ENCODE assay signal across 27 cellular contexts in the genomic region with DNA sequence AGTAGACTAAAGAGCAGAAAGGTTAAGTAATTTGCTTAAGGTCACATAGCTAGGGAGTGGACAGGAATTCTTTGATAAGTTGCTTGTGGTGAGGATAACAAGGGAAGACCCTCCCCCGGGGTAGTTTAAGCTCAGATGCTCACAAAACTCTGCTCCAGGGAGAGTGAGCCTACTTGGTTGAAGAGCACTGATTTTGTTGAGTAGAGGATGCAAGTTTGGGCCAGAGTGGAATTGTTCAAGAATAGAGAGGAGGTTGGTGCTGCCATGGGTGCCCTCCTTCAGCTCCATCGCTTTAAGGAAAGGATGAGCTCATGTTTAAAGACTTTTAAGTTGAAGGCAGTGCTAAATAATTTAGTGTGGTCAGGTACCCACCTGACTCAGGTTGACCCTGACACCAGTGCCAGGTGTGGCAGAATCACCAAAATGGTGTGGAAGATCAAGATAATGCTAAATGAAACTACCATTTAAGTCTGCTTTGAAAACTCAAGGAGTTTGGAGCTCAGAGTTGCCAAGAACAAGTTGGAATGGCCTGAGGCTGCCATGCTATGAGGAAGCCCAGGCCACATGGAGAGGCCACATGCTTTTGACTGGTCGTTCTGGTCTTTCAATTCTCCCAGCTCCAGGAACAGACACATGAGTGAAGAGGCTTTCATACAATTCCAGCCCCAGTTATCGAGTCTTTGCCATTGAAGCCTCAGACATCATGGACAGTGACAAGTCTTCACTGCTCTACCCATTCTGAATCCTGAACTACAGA. TPM values are rescaled to one million over a fixed set of nuclear protein-coding genes. Genes with fewer than 3 reads are reported as not detected.
A peak's percentile ranks its signal among the peaks of the same experiment; 100 is the strongest.
DNase-seq lines count a peak whose midpoint lies in the region; ATAC-seq, FAIRE-seq and TF ChIP-seq lines count a peak whose summit lies in the region.
"Had no signal": no experiment of that assay in that cellular context is flagged by ENCODE, and none has a peak within 500 bp of the region (broad histone marks: within the 10 kb centered on the region; RNA-seq: fewer than 3 reads in every experiment).

No MANE protein-coding gene starts in this region.

- DNase-seq in A549 (ENCODE audit: low read depth in 1 of 2, low spot score in 1 of 2), result no peak
- DNase-seq in ELF-1 (ENCODE audit: low read depth, low spot score), result peak; percentile 63
- DNase-seq in GM12878 (ENCODE audit: low read depth, low spot score), result no peak
- DNase-seq in glutamatergic neuron, result no peak
- no peak for DNase-seq in osteoblast (ENCODE audit: insufficient read length, low spot score, missing footprints)
- no peak for DNase-seq in HFFc6
- DNase-seq: ACHN; BE2C; C1 segment of cervical spinal cord; Calu3; CD4-positive, alpha-beta memory T cell; CD4-positive, CD25-positive, alpha-beta regulatory T cell; CD8-positive, alpha-beta memory T cell; COR-L47; DMS79 treated with DMSO at 0.1 percent for 48 hours; GDM1 had no signal

- H3K4me1 Mint-ChIP-seq in glutamatergic neuron (ENCODE audit: low read depth, unreplicated experiment) (no peaks in the 10 kb centered on the region), HFFc6 (ENCODE audit: low read depth) (peaks cover 17% of the 10 kb centered on the region)
- H3K4me1 Mint-ChIP-seq: CD4-positive, alpha-beta memory T cell; CD4-positive, CD25-positive, alpha-beta regulatory T cell; CD8-positive, alpha-beta memory T cell had no signal

- TF ChIP-seq POLR2A in A549 (IDR thresholded peaks at IDR 0.05; ENCODE audit: low read length) (no peak), GM12878 (IDR thresholded peaks at IDR 0.05; ENCODE audit: low read depth, low read length) (no peak)

- FAIRE-seq in A549 (lab: Jason Lieb, UNC) (peak; percentile 39), GM12878 (lab: Jason Lieb, UNC) (peak; percentile 71)
- FAIRE-seq: D721Med, GM12891, GM19239 had no signal

- H3K27ac Mint-ChIP-seq in glutamatergic neuron (ENCODE audit: unreplicated experiment) (no peak overlapping the region), HFFc6 (no peak overlapping the region)
- H3K27ac Mint-ChIP-seq: CD14-positive monocyte; CD4-positive, CD25-positive, alpha-beta regulatory T cell; CD8-positive, alpha-beta memory T cell had no signal

- H3K9ac ChIP-seq in GM12878 (ENCODE audit: control insufficient read depth, insufficient read depth, low read length), result no peak overlapping the region
- H3K9ac ChIP-seq: BLaER1 had no signal

- TF ChIP-seq CTCF in A549 (IDR thresholded peaks at IDR 0.05) (no peak), GM12878 (IDR thresholded peaks at IDR 0.05 in 2 of 3, conservative IDR thresholded peaks at IDR 0.05 in 1 of 3; ENCODE audit: control insufficient read depth in 2 of 3, extremely low read depth in 1 of 3, insufficient read depth in 1 of 3, low read depth in 3 of 3, low read length in 3 of 3) (no peak), glutamatergic neuron (IDR thresholded peaks at IDR 0.05; ENCODE audit: partially characterized antibody, unreplicated experiment) (no peak), osteoblast (IDR thresholded peaks at IDR 0.05; ENCODE audit: extremely low read depth, low read depth, low read length) (no peak), HFFc6 (IDR thresholded peaks at IDR 0.05) (no peak)

- H3K4me1 ChIP-seq in A549 (no peaks in the 10 kb centered on the region), GM12878 (ENCODE audit: control insufficient read depth, insufficient read depth, low read length) (peaks cover 6% of the 10 kb centered on the region; the same call in 1 of the 2 replicates), osteoblast (ENCODE audit: insufficient read depth, low read length) (no peaks in the 10 kb centered on the region)
- H3K4me1 ChIP-seq: BE2C had no signal

- H3K27me3 Mint-ChIP-seq in glutamatergic neuron (ENCODE audit: unreplicated experiment), result peaks cover 3% of the 10 kb centered on the region
- H3K27me3 Mint-ChIP-seq in HFFc6 (ENCODE audit: insufficient read depth), result peaks cover 32% of the 10 kb centered on the region

- WGBS in A549 (ENCODE audit: missing lambda C conversion rate), result 3% methylated on average over 4 of the region's 4 CpGs
- 15% methylated on average over 4 of the region's 4 CpGs for WGBS in GM12878 (ENCODE audit: insufficient coverage, insufficient replicate concordance, low lambda C conversion rate, missing lambda C conversion rate)

- TF ChIP-seq EP300 in A549 (IDR thresholded peaks at IDR 0.05), result no peak
- TF ChIP-seq EP300 in GM12878 (IDR thresholded peaks at IDR 0.05; ENCODE audit: borderline replicate concordance in 1 of 2, control insufficient read depth in 1 of 2, low read depth in 2 of 2, low read length in 2 of 2), result no peak

- peaks cover 3% of the 10 kb centered on the region for H3K9me3 Mint-ChIP-seq in glutamatergic neuron (ENCODE audit: unreplicated experiment)
- H3K9me3 Mint-ChIP-seq in HFFc6, result peaks cover 11% of the 10 kb centered on the region

- H3K4me3 Mint-ChIP-seq in glutamatergic neuron (ENCODE audit: unreplicated experiment) (peak overlapping the region; percentile 10), HFFc6 (no peak overlapping the region)
- H3K4me3 Mint-ChIP-seq: CD14-positive monocyte; CD4-positive, alpha-beta memory T cell; CD4-positive, CD25-positive, alpha-beta regulatory T cell; CD8-positive, alpha-beta memory T cell had no signal

- no TSS peak for BruUV-seq in GM12878 (replicated peaks; lab: Mats Ljungman, UMichigan)

- H4K20me1 ChIP-seq in GM12878 (ENCODE audit: control insufficient read depth, insufficient read depth) (no peaks in the 10 kb centered on the region), osteoblast (ENCODE audit: insufficient read depth, low read length) (peaks cover 2% of the 10 kb centered on the region)
- H4K20me1 ChIP-seq: BLaER1 had no signal

- H3K27me3 ChIP-seq in GM12878 (replicated peaks in 1 of 2; ENCODE audit: control insufficient read depth in 2 of 2, insufficient read depth in 2 of 2, low read length in 1 of 2) (peaks cover 2 to 6% of the 10 kb centered on the region in 2 experiments; a peak in 2 of 4 replicates), osteoblast (ENCODE audit: insufficient read depth, low read length) (peaks cover 11% of the 10 kb centered on the region)
- H3K27me3 ChIP-seq: BE2C had no signal

- H3K36me3 Mint-ChIP-seq in glutamatergic neuron (ENCODE audit: unreplicated experiment), result peaks cover 17% of the 10 kb centered on the region
- H3K36me3 Mint-ChIP-seq in HFFc6 (ENCODE audit: low read depth), result peaks cover 4% of the 10 kb centered on the region
- H3K36me3 Mint-ChIP-seq: CD14-positive monocyte; CD4-positive, alpha-beta memory T cell; CD4-positive, CD25-positive, alpha-beta regulatory T cell had no signal

- H3K4me2 ChIP-seq in A549 (no peak overlapping the region), GM12878 (ENCODE audit: control insufficient read depth, insufficient read depth) (no peak overlapping the region), osteoblast (ENCODE audit: insufficient read depth, low read length) (no peak overlapping the region)
- H3K4me2 ChIP-seq: BLaER1 had no signal

- POLR2A ChIA-PET in A549 (lab: Yijun Ruan, JAX) (no interaction called here), GM12878 (lab: Charles Lee) (no interaction called here)

- H3K27ac ChIP-seq in A549 (no peak overlapping the region), GM12878 (ENCODE audit: control insufficient read depth, insufficient read depth) (no peak overlapping the region), osteoblast (ENCODE audit: low read depth, low read length) (no peak overlapping the region)
- H3K27ac ChIP-seq: 22Rv1, BLaER1 had no signal

- H3K36me3 ChIP-seq in GM12878 (ENCODE audit: control insufficient read depth in 2 of 2, insufficient read depth in 2 of 2, low read length in 1 of 2), result no peaks in the 10 kb centered on the region
- H3K36me3 ChIP-seq in osteoblast (ENCODE audit: insufficient read depth, low read length), result no peaks in the 10 kb centered on the region
- H3K36me3 ChIP-seq: BE2C, BLaER1 had no signal

- SMC1A ChIA-PET in GM12878 (lab: Charles Lee; ENCODE audit: uncharacterized antibody, unreplicated experiment), result interaction anchor here (0.8 to 2.1 kb wide), 4 partner anchors 12 to 280 kb away, joined by 3 to 4 read pairs (median 4); no protein-coding TSS in a partner anchor

- RAD21 ChIA-PET in GM12878 (lab: Charles Lee; ENCODE audit: unreplicated experiment), result interaction anchor here (1.2 kb wide), 1 partner anchor 9 kb away, joined by 3 read pairs; no protein-coding TSS in a partner anchor

- H2AFZ ChIP-seq in GM12878 (ENCODE audit: control insufficient read depth, low read depth, low read length) (no peak overlapping the region), osteoblast (ENCODE audit: low read length) (no peak overlapping the region)

- intact Hi-C loops in GM12878 (cut with micrococcal nuclease; ENCODE audit: unreplicated experiment), result no loop called here

- no peak for TF ChIP-seq RAD21 in A549 (conservative IDR thresholded peaks at IDR 0.05 in 1 of 2, IDR thresholded peaks at IDR 0.05 in 1 of 2)
- no peak for TF ChIP-seq RAD21 in GM12878 (IDR thresholded peaks at IDR 0.05; ENCODE audit: insufficient read depth, low read depth, low read length)

- ATAC-seq in A549 (no peak), GM12878 (no peak), HG02623 (IDR thresholded peaks at IDR 0.05; ENCODE audit: unreplicated experiment) (no peak), GM21390 (IDR thresholded peaks at IDR 0.05; ENCODE audit: unreplicated experiment) (no peak)

- in situ Hi-C loops in GM12878 (cut with MboI), result no loop called here

- CTCF ChIA-PET in A549 (lab: Yijun Ruan, JAX), result interaction anchor here (0.6 to 5.2 kb wide), 12 partner anchors 11 to 344 kb away, joined by 3 to 43 read pairs (median 4); no protein-coding TSS in a partner anchor
- CTCF ChIA-PET in GM12878 (lab: Yijun Ruan, JAX), result interaction anchor here (1.2 to 3.2 kb wide), 3 partner anchors 10 to 56 kb away, joined by 3 to 12 read pairs (median 3); no protein-coding TSS in a partner anchor

- H3K4me3 ChIP-seq in A549 (no peak overlapping the region), GM12878 (no peak overlapping the region), osteoblast (ENCODE audit: insufficient read depth, low read length) (no peak overlapping the region)
- H3K4me3 ChIP-seq: BLaER1 had no signal

- no peaks in the 10 kb centered on the region for H3K79me2 ChIP-seq in GM12878 (ENCODE audit: control insufficient read depth, insufficient read depth, low read length)
- H3K79me2 ChIP-seq in osteoblast (ENCODE audit: insufficient read depth, low read length), result no peaks in the 10 kb centered on the region

- H3K9me3 ChIP-seq in A549, result peaks cover 13% of the 10 kb centered on the region
- peaks cover 4% of the 10 kb centered on the region for H3K9me3 ChIP-seq in GM12878 (replicated peaks; ENCODE audit: control insufficient read depth, insufficient read depth, low read length)
- peaks cover 4% of the 10 kb centered on the region for H3K9me3 ChIP-seq in osteoblast (ENCODE audit: low read depth, low read length)
- H3K9me3 ChIP-seq: BE2C had no signal

RNA-seq across cellular contexts. Expression of a gene that starts 8.0 kb away (rescaled TPM):
- polyA plus RNA-seq in A549 (2011; rRNA removed) (not detected in 2 replicates), A549 (2017; fragmentation: RNase III; extraction: RNeasy Plus Mini Kit Qiagen cat#74134 plus additional on column Dnase treatment) (not detected in 3 replicates), GM12878 (2011; rRNA removed) (0.08 TPM in 1 of 2 replicates, not detected in the other), GM12878 (2014; fragmentation: Illumina TruSeq; extraction: Trizol) (not detected in 2 replicates), GM12878 (2014; fragmentation: Nextera tagmentation; extraction: Ambion mirVana) (not detected), GM12878 (2014; rRNA removed) (not detected in 2 replicates), GM12878 (2016; fragmentation: Nextera tagmentation; extraction: Ambion mirVana) (not detected)
- polyA plus RNA-seq in A549 (2012; cell fraction: cytosol; rRNA removed), result not detected in 2 replicates
- polyA plus RNA-seq in A549 (2012; cell fraction: nucleus; rRNA removed), result not detected in 2 replicates
- not detected in 2 replicates for polyA minus RNA-seq in A549 (2011; rRNA and poly(A)+ RNA removed)
- total RNA-seq in GM12878 (2013; cell fraction: nucleolus; rRNA removed), result not detected in 2 replicates
- total RNA-seq in GM12878 (2014; rRNA removed) (not detected in 2 replicates), GM12878 (2014; rRNA removed; fragmentation: Illumina TruSeq; extraction: Trizol) (not detected in 2 replicates), GM12878 (2021) (not detected in 2 replicates), glutamatergic neuron (ENCODE audit: unreplicated experiment) (19.7 TPM), osteoblast (not detected in 2 replicates)
- not detected for polyA plus RNA-seq in GM12878 (2011; ENCODE audit: low read depth)
- polyA plus RNA-seq in GM12878 (2011; cell fraction: cytosol; rRNA removed), result 0.07 and 0.10 TPM in 2 replicates
- 0.07 TPM in 1 of 2 replicates, not detected in the other for polyA plus RNA-seq in GM12878 (2011; cell fraction: nucleus; rRNA removed)
- 0.41 and 0.42 TPM in 2 replicates for polyA plus RNA-seq in GM12878 (2012)
- polyA minus RNA-seq in GM12878 (2011; rRNA and poly(A)+ RNA removed), result not detected in 2 replicates
- not detected in 2 replicates for polyA minus RNA-seq in GM12878 (2011; cell fraction: cytosol; rRNA and poly(A)+ RNA removed)
- polyA minus RNA-seq in GM12878 (2011; cell fraction: nucleus; rRNA and poly(A)+ RNA removed), result not detected in 2 replicates
- total RNA-seq in HFFc6 (2021; fragmentation: NEBNext Ultra II Directional; extraction: Animal tissue kit (Norgen Biotek cat#: 25700)), result not detected
- total RNA-seq: A172; Calu3; CD4-positive, alpha-beta memory T cell; CD4-positive, CD25-positive, alpha-beta regulatory T cell; CD8-positive, alpha-beta memory T cell had no signal
- polyA plus RNA-seq: AG04450; CD14-positive monocyte; CD4-positive, alpha-beta memory T cell; CD4-positive, CD25-positive, alpha-beta regulatory T cell; CD8-positive, alpha-beta memory T cell had no signal

RNA-seq across cellular contexts. Expression of a gene that starts 34.9 kb away (rescaled TPM):
- polyA plus RNA-seq in A549 (2011; rRNA removed), result 262 and 302 TPM in 2 replicates
- 197 and 269 TPM in 2 replicates for polyA plus RNA-seq in A549 (2012; cell fraction: cytosol; rRNA removed)
- polyA plus RNA-seq in A549 (2012; cell fraction: nucleus; rRNA removed), result 111 and 130 TPM in 2 replicates
- polyA plus RNA-seq in A549 (2017; fragmentation: RNase III; extraction: RNeasy Plus Mini Kit Qiagen cat#74134 plus additional on column Dnase treatment), result 170 to 213 TPM (median 183 TPM) in 3 replicates
- polyA minus RNA-seq in A549 (2011; rRNA and poly(A)+ RNA removed), result 187 and 193 TPM in 2 replicates
- total RNA-seq in GM12878 (2013; cell fraction: nucleolus; rRNA removed), result 3.0 and 4.5 TPM in 2 replicates
- 19.3 and 20.5 TPM in 2 replicates for total RNA-seq in GM12878 (2014; rRNA removed)
- 14.4 and 14.8 TPM in 2 replicates for total RNA-seq in GM12878 (2014; rRNA removed; fragmentation: Illumina TruSeq; extraction: Trizol)
- total RNA-seq in GM12878 (2021), result 15.8 and 16.0 TPM in 2 replicates
- 8.8 TPM for polyA plus RNA-seq in GM12878 (2011; ENCODE audit: low read depth)
- polyA plus RNA-seq in GM12878 (2011; rRNA removed), result 17.6 and 17.8 TPM in 2 replicates
- polyA plus RNA-seq in GM12878 (2011; cell fraction: cytosol; rRNA removed), result 12.6 and 14.4 TPM in 2 replicates
- polyA plus RNA-seq in GM12878 (2011; cell fraction: nucleus; rRNA removed), result 7.6 and 8.1 TPM in 2 replicates
- polyA plus RNA-seq in GM12878 (2012), result 9.3 and 9.8 TPM in 2 replicates
- 19.3 and 19.6 TPM in 2 replicates for polyA plus RNA-seq in GM12878 (2014; fragmentation: Illumina TruSeq; extraction: Trizol)
- polyA plus RNA-seq in GM12878 (2014; fragmentation: Nextera tagmentation; extraction: Ambion mirVana), result 1 to 10 TPM; 4.1 to 7.5 TPM
- 13.7 and 14.2 TPM in 2 replicates for polyA plus RNA-seq in GM12878 (2014; rRNA removed)
- 10 to 100 TPM; 15.2 to 17.9 TPM for polyA plus RNA-seq in GM12878 (2016; fragmentation: Nextera tagmentation; extraction: Ambion mirVana)
- polyA minus RNA-seq in GM12878 (2011; rRNA and poly(A)+ RNA removed), result 12.8 and 17.8 TPM in 2 replicates
- polyA minus RNA-seq in GM12878 (2011; cell fraction: cytosol; rRNA and poly(A)+ RNA removed), result 6.3 and 6.7 TPM in 2 replicates
- polyA minus RNA-seq in GM12878 (2011; cell fraction: nucleus; rRNA and poly(A)+ RNA removed), result 2.3 and 3.5 TPM in 2 replicates
- total RNA-seq in glutamatergic neuron (ENCODE audit: unreplicated experiment), result 6.3 TPM
- total RNA-seq in osteoblast, result 60.1 and 65.1 TPM in 2 replicates
- total RNA-seq in HFFc6 (2021; fragmentation: NEBNext Ultra II Directional; extraction: Animal tissue kit (Norgen Biotek cat#: 25700)), result 10 to 100 TPM; 50.0 to 65.4 (median 58.3) TPM

RNA-seq across cellular contexts. Expression of a gene that starts 57.5 kb away (rescaled TPM):
- polyA plus RNA-seq in A549 (2011; rRNA removed) (not detected in 2 replicates), A549 (2017; fragmentation: RNase III; extraction: RNeasy Plus Mini Kit Qiagen cat#74134 plus additional on column Dnase treatment) (not detected in 3 replicates), GM12878 (2011; rRNA removed) (not detected in 2 replicates), GM12878 (2014; fragmentation: Illumina TruSeq; extraction: Trizol) (not detected in 2 replicates), GM12878 (2014; fragmentation: Nextera tagmentation; extraction: Ambion mirVana) (not detected), GM12878 (2014; rRNA removed) (not detected in 2 replicates), GM12878 (2016; fragmentation: Nextera tagmentation; extraction: Ambion mirVana) (not detected)
- polyA plus RNA-seq in A549 (2012; cell fraction: cytosol; rRNA removed), result 0.01 TPM in 1 of 2 replicates, not detected in the other
- 0.02 TPM in 1 of 2 replicates, not detected in the other for polyA plus RNA-seq in A549 (2012; cell fraction: nucleus; rRNA removed)
- not detected in 2 replicates for polyA minus RNA-seq in A549 (2011; rRNA and poly(A)+ RNA removed)
- not detected in 2 replicates for total RNA-seq in GM12878 (2013; cell fraction: nucleolus; rRNA removed)
- total RNA-seq in GM12878 (2014; rRNA removed) (not detected in 2 replicates), GM12878 (2014; rRNA removed; fragmentation: Illumina TruSeq; extraction: Trizol) (not detected in 2 replicates), GM12878 (2021) (not detected in 2 replicates), glutamatergic neuron (ENCODE audit: unreplicated experiment) (28.0 TPM), osteoblast (not detected in 2 replicates)
- not detected for polyA plus RNA-seq in GM12878 (2011; ENCODE audit: low read depth)
- 0.01 TPM in 1 of 2 replicates, not detected in the other for polyA plus RNA-seq in GM12878 (2011; cell fraction: cytosol; rRNA removed)
- 0.12 and 0.13 TPM in 2 replicates for polyA plus RNA-seq in GM12878 (2011; cell fraction: nucleus; rRNA removed)
- polyA plus RNA-seq in GM12878 (2012), result not detected in 2 replicates
- polyA minus RNA-seq in GM12878 (2011; rRNA and poly(A)+ RNA removed), result 0.05 TPM in 1 of 2 replicates, not detected in the other
- not detected in 2 replicates for polyA minus RNA-seq in GM12878 (2011; cell fraction: cytosol; rRNA and poly(A)+ RNA removed)
- 0.10 TPM in 1 of 2 replicates, not detected in the other for polyA minus RNA-seq in GM12878 (2011; cell fraction: nucleus; rRNA and poly(A)+ RNA removed)
- total RNA-seq in HFFc6 (2021; fragmentation: NEBNext Ultra II Directional; extraction: Animal tissue kit (Norgen Biotek cat#: 25700)), result not detected
- total RNA-seq: A172; Calu3; CD4-positive, alpha-beta memory T cell; CD4-positive, CD25-positive, alpha-beta regulatory T cell; CD8-positive, alpha-beta memory T cell; G401 had no signal
- polyA plus RNA-seq: AG04450; CD14-positive monocyte; CD4-positive, alpha-beta memory T cell; CD4-positive, CD25-positive, alpha-beta regulatory T cell; CD8-positive, alpha-beta memory T cell had no signal

Comparison
In these comparisons a context has a peak if more than half of its experiments do, and no peak if none do; other contexts are left out.
1. RNA of a gene that starts 8.0 kb away (total RNA-seq): 19.7 TPM in glutamatergic neuron (single experiment); not detected in GM12878, not detected in osteoblast and not detected in HFFc6; every median in the first group is over 10 times any median in the second.
2. RNA of a gene that starts 57.5 kb away (total RNA-seq): 28.0 TPM in glutamatergic neuron (single experiment); not detected in GM12878, not detected in osteoblast and not detected in HFFc6; every median in the first group is over 10 times any median in the second.